20 cellular contexts compared by ENCODE assay signal in the genomic region with DNA sequence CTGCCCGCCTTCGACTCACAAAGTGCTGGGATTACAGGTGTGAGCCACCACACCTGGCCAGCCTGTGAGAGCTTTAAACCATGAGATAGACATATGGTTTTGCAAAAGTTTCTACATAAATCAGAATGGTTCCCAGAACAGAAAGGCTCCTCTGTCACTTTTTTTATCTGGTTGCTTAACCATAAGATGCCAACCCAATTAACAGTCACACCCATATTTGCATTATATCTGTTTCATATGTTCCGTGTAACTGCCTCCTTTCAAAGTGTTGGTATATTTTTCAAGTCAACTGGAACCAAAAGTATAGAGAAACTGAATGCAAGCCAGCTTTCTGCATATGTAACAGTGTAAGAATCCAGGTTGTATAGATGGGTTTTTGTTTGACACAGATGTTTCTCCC.
"Had no signal": no experiment of that assay in that cellular context is flagged by ENCODE, and none has a peak within 500 bp of the region (broad histone marks: within the 10 kb centered on the region; RNA-seq: fewer than 3 reads in every experiment).

No MANE protein-coding gene starts in this region.

- H3K36me3 ChIP-seq: uterus had no signal

- H3K4me2 ChIP-seq: neural progenitor cell, smooth muscle cell had no signal

- ATAC-seq: left lung; naive thymus-derived CD4-positive, alpha-beta T cell; right lobe of liver; stimulated activated naive CD8-positive, alpha-beta T cell treated with anti-CD3 and anti-CD28 coated beads, Interleukin-15, amount 100 ng/mL, for 72 hours; upper lobe of right lung had no signal

- H3K9me3 ChIP-seq: left lung, right lobe of liver, suprapubic skin, transverse colon, upper lobe of right lung, uterus had no signal

- H3K9ac ChIP-seq: neural progenitor cell, parathyroid adenoma had no signal

- H3K27me3 ChIP-seq: dorsolateral prefrontal cortex, left lung, neural progenitor cell, right lobe of liver, suprapubic skin, transverse colon, upper lobe of right lung, uterus had no signal

- H3K27ac ChIP-seq: dorsolateral prefrontal cortex, left lung, neural progenitor cell, parathyroid adenoma, right lobe of liver, suprapubic skin, transverse colon, upper lobe of right lung, uterus had no signal

- DNase-seq: dorsolateral prefrontal cortex; effector CD4-positive, alpha-beta T cell; kidney; left lung; mesenchymal stem cell; naive thymus-derived CD4-positive, alpha-beta T cell; right lobe of liver; stimulated activated CD4-positive, alpha-beta T cell treated with anti-CD3 and anti-CD28 coated beads, Interleukin-12 subunit alpha, Interleukin-12 subunit beta, amount 100 ng/mL, for 4 hours; stimulated activated CD4-positive, alpha-beta T cell treated with anti-CD3 and anti-CD28 coated beads, Interleukin-1b, Interleukin-23, amount 100 ng/mL, for 48 hours; stimulated activated CD4-positive, alpha-beta T cell treated with anti-CD3 and anti-CD28 coated beads, Interleukin-4, amount 100 ng/mL, for 1 hour; stimulated activated CD8-positive, alpha-beta memory T cell treated with anti-CD3 and anti-CD28 coated beads, Interleukin-4, amount 100 ng/mL, for 48 hours; stimulated activated naive CD4-positive, alpha-beta T cell; stimulated activated naive CD8-positive, alpha-beta T cell treated with anti-CD3 and anti-CD28 coated beads, Interleukin-15, amount 100 ng/mL, for 72 hours; transverse colon; upper lobe of right lung; uterus had no signal

- H2AFZ ChIP-seq: neural progenitor cell, parathyroid adenoma had no signal

- H3K79me2 ChIP-seq: parathyroid adenoma had no signal

- H3K4me1 ChIP-seq: left lung, neural progenitor cell, parathyroid adenoma, right lobe of liver, suprapubic skin, upper lobe of right lung, uterus had no signal

- H3K4me3 ChIP-seq: dorsolateral prefrontal cortex, left lung, neural progenitor cell, right lobe of liver, smooth muscle cell, suprapubic skin, transverse colon, upper lobe of right lung, uterus had no signal
